Comparison of ENCODE assay signal across 2 cellular contexts in the genomic region with DNA sequence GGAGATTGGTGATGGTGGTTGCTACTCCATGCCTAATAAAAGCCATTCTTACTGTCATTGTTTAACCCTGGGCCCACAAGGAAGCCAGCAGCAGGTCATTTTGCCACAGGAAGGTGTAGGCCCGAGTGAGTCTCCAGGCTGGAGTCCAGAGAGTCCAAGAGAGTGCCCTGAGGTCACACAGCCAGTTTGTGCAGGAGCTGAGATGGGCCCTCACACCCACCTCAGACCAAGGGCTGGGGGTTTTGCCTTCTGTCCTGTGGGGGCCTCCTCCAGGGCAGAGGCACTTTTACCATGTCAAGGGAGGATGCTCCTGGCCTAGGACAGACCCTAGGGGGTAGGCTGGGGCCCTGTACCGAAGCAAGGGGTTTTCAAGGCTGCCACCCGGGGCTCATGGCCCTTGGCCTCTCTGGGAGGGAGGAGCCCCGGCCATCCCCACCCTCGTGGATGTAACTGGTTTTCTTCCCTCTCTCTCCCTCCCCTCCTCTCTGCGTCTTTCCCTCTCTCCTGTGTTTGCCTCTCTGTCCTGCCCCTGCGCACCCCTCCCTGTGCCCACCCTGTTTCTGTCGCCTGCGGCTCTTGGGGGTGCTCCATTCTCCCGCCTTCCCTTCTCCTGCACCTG.
TF ChIP-seq lines count a peak whose summit lies in the region.

No MANE protein-coding gene starts in this region.

TF ChIP-seq in A549, 52 proteins besides CTCF, POLR2A, EP300 and RAD21:
- TF ChIP-seq POLR2AphosphoS2 (conservative IDR thresholded peaks at IDR 0.05; ENCODE audit: low read length) (0 out of 2 replicates have a peak, but pooled peaks have one; percentile 54), GATA3 (IDR thresholded peaks at IDR 0.05; ENCODE audit: borderline replicate concordance) (no peak), SMC3 (IDR thresholded peaks at IDR 0.05) (no peak)

TF ChIP-seq in K562, 482 proteins besides CTCF, POLR2A, EP300 and RAD21:
- TF ChIP-seq SUPT5H (IDR thresholded peaks at IDR 0.05) (0 out of 2 replicates have a peak, but pooled peaks have one; percentile 15), HLTF (IDR thresholded peaks at IDR 0.05) (no peak)
